In the genomic region with DNA sequence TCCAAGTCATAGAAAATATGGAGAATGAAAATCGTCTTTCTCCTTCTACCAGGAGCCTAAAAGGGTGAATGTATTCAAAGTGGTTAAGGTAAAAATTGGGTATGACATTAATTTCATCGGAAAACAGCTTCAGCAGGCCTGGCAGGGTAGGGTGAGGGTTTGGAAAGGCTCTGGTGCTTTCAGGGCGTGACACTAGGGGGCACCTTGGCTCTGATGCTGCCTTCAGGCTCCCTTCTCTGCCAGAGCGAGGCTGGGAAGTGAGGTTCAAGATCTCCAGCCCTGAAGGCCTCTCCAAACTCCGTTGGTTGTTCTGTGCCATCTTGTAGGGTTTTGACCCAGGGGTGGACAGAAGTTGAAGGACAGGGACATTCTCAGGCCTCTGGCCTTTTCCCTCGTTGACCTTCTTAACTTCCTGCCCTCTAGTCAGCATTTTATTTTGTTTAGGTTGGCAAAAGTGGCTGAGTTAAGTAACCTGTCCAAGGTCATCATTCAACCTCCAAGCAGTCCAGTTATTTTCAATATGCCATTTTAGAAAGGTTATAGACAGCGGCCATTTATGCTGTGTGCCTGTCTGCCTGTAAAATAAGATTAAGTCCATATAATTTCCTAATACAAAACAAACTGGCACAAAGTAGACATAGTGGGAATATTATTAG, we compare ENCODE assay signal across 8 cellular contexts. TPM values are rescaled to one million over a fixed set of nuclear protein-coding genes. Genes with fewer than 3 reads are reported as not detected.
DNase-seq lines count a peak whose midpoint lies in the region; ATAC-seq and TF ChIP-seq lines count a peak whose summit lies in the region.

No MANE protein-coding gene starts in this region.

- H3K36me3 ChIP-seq in HEK293 (ENCODE audit: control insufficient read depth in 2 of 2, insufficient read depth in 1 of 2, low read length in 2 of 2) (no peaks in the 10 kb centered on the region), right lobe of liver (no peaks in the 10 kb centered on the region)

- 0 out of 2 replicates have a peak, but pooled peaks have one; percentile 32 for TF ChIP-seq CTCF in HEK293 (tag by site-specific recombination; IDR thresholded peaks at IDR 0.05)
- TF ChIP-seq CTCF in right lobe of liver (IDR thresholded peaks at IDR 0.05), result peak in 2 of 4 donors; percentile 12 to 23
- TF ChIP-seq CTCF in lower leg skin (IDR thresholded peaks at IDR 0.05), result no peak

- H3K9me3 ChIP-seq in HEK293 (ENCODE audit: control insufficient read depth, insufficient read depth, low read depth, low read length), result no peaks in the 10 kb centered on the region
- H3K9me3 ChIP-seq in right lobe of liver, result no peaks in the 10 kb centered on the region

- ATAC-seq in right lobe of liver (peak in 3 of 4 donors; percentile 20 to 67 (median 36)), GM18498 (IDR thresholded peaks at IDR 0.05; ENCODE audit: unreplicated experiment) (no peak)

- POLR2A ChIA-PET in HEK293 (lab: Yijun Ruan, JAX), result no interaction called here

- H3K4me1 ChIP-seq in HEK293 (ENCODE audit: control insufficient read depth, insufficient read depth, low read length) (no peaks in the 10 kb centered on the region), right lobe of liver (peaks cover 0 to 5% (median 0%) of the 10 kb centered on the region in 4 donors)

- CTCF ChIA-PET in HEK293 (lab: Yijun Ruan, JAX), result interaction anchor here (0.8 to 1.7 kb wide), 5 partner anchors 9 to 135 kb away, joined by 3 to 11 read pairs (median 5); no protein-coding TSS in a partner anchor

- intact Hi-C loops in right lobe of liver (cut with DNase I), result no loop called here
- intact Hi-C loops in lower leg skin (cut with DNase I; ENCODE audit: low total_unique reads), result no loop called here

- no peak overlapping the region for H3K4me3 ChIP-seq in HEK293 (ENCODE audit: low read depth, low read length)
- no peak overlapping the region for H3K4me3 ChIP-seq in right lobe of liver
- H3K4me3 ChIP-seq in lower leg skin (ENCODE audit: low read depth, poor library complexity, severe bottlenecking), result no peak overlapping the region

- DNase-seq in NCI-H146 (lab: John Stamatoyannopoulos, UW) (peak; percentile 29), NCI-H146 treated with DMSO at 0.1 percent for 48 hours (lab: John Stamatoyannopoulos, UW; ENCODE audit: unreplicated experiment) (no peak), UCSD-AML1 (lab: John Stamatoyannopoulos, UW; ENCODE audit: unreplicated experiment) (peak; percentile 35), right lobe of liver (no peak), lower leg skin (ENCODE audit: low spot score in 2 of 2) (no peak), GM19240 (ENCODE audit: insufficient read length, low spot score) (no peak)

- no peaks in the 10 kb centered on the region for H3K27me3 ChIP-seq in right lobe of liver

- no peak for TF ChIP-seq POLR2A in right lobe of liver (IDR thresholded peaks at IDR 0.05)
- no peak for TF ChIP-seq POLR2A in lower leg skin (IDR thresholded peaks at IDR 0.05)

- H3K27ac ChIP-seq in HEK293 (ENCODE audit: extremely low read depth, low read depth, low read length) (no peak overlapping the region), right lobe of liver (no peak overlapping the region)

- WGBS in right lobe of liver (ENCODE audit: insufficient coverage, low coverage, low lambda C conversion rate, missing lambda C conversion rate), result 63% methylated on average over 7 of the region's 7 CpGs
- 84 to 85% methylated on average over 7 of the region's 7 CpGs for WGBS in lower leg skin, 2 donors

TF ChIP-seq in HEK293, 187 proteins besides CTCF, POLR2A, EP300 and RAD21:
- TF ChIP-seq ZNF600 (tag by site-specific recombination; IDR thresholded peaks at IDR 0.05) (no peak), ZNF488 (tag by site-specific recombination; IDR thresholded peaks at IDR 0.05) (no peak), ZNF654 (tag by site-specific recombination; IDR thresholded peaks at IDR 0.05; ENCODE audit: low read depth) (peak; percentile 21; the same call in 1 of the 2 replicates)

RNA-seq across cellular contexts. Expression of gene EML6, which starts 40.3 kb away (rescaled TPM):
- 1 to 10 TPM in 4 of 6 experiments, under 1 TPM in 2; 0.82 to 2.5 (median 1.5) TPM for total RNA-seq in right lobe of liver
- 1 to 10 TPM; 1.8 to 4.4 (median 3.3) TPM for total RNA-seq in lower leg skin

Comparison
In these comparisons a context has a peak if more than half of its experiments do, and no peak if none do; other contexts are left out.
1. DNase-seq: peak in NCI-H146 (single experiment) and UCSD-AML1 (single experiment); none in NCI-H146 treated with DMSO at 0.1 percent for 48 hours (single experiment), right lobe of liver (0 of 3), lower leg skin (0 of 2) and GM19240 (single experiment).